17 cellular contexts compared by ENCODE assay signal in genomic region chr5:122656107-122656506, GRCh38.
"Had no signal": no experiment of that assay in that cellular context is flagged by ENCODE, and none has a peak within 500 bp of the region (broad histone marks: within the 10 kb centered on the region; RNA-seq: fewer than 3 reads in every experiment).

No MANE protein-coding gene starts in this region.

- H3K4me3 ChIP-seq: dorsolateral prefrontal cortex had no signal

- DNase-seq: activated CD4-positive, alpha-beta T cell treated with anti-CD3 and anti-CD28 coated beads, Interleukin-2, amount 10 ng/mL, durations not matched to agents 7 days and 5 days; activated CD4-positive, CD25-positive, alpha-beta regulatory T cell; activated naive CD8-positive, alpha-beta T cell treated with anti-CD3 and anti-CD28 coated beads for 36 hours; anterior cingulate cortex; dorsolateral prefrontal cortex; endodermal cell; mesenchymal stem cell; right cardiac atrium; small intestine; stimulated activated CD4-positive, alpha-beta T cell treated with anti-CD3 and anti-CD28 coated beads, Interleukin-4, amount 100 ng/mL, for 4 hours; stimulated activated CD8-positive, alpha-beta memory T cell treated with anti-CD3 and anti-CD28 coated beads, Interleukin-4, amount 100 ng/mL, for 48 hours; stimulated activated naive CD4-positive, alpha-beta T cell treated with Interleukin-2 at 50 U/mL for 16 hours; substantia nigra; trophoblast cell had no signal

- H3K36me3 Mint-ChIP-seq: activated naive CD8-positive, alpha-beta T cell treated with anti-CD3 and anti-CD28 coated beads for 36 hours; natural killer cell treated with Interleukin-12 subunit alpha and Interleukin-12 subunit beta and Interleukin-15 and Interleukin-18, amount 100 ng/mL, for 72 hours had no signal

- H3K27ac ChIP-seq: dorsolateral prefrontal cortex had no signal

- H3K4me3 Mint-ChIP-seq: activated CD4-positive, alpha-beta T cell treated with anti-CD3 and anti-CD28 coated beads, Interleukin-2, amount 10 ng/mL, durations not matched to agents 7 days and 5 days; activated naive CD8-positive, alpha-beta T cell treated with anti-CD3 and anti-CD28 coated beads for 36 hours; activated T-helper 1 cell treated with anti-CD3 and anti-CD28 coated beads, Interleukin-12 subunit alpha, Interleukin-12 subunit beta, Interleukin-2, Interleukin-4 antibody, amounts not matched to agents 30 ng/mL and 10 ng/mL and 1 ng/mL, durations not matched to agents 14 hours and 24 hours and 36 hours; endodermal cell; natural killer cell treated with Interleukin-12 subunit alpha and Interleukin-12 subunit beta and Interleukin-15 and Interleukin-18, amount 100 ng/mL, for 72 hours had no signal

- H3K27ac Mint-ChIP-seq: activated CD4-positive, alpha-beta T cell treated with anti-CD3 and anti-CD28 coated beads, Interleukin-2, amount 10 ng/mL, durations not matched to agents 7 days and 5 days; activated naive CD8-positive, alpha-beta T cell treated with anti-CD3 and anti-CD28 coated beads for 36 hours; activated T-helper 1 cell treated with anti-CD3 and anti-CD28 coated beads, Interleukin-12 subunit alpha, Interleukin-12 subunit beta, Interleukin-2, Interleukin-4 antibody, amounts not matched to agents 30 ng/mL and 10 ng/mL and 1 ng/mL, durations not matched to agents 14 hours and 24 hours and 36 hours; endodermal cell; natural killer cell treated with Interleukin-12 subunit alpha and Interleukin-12 subunit beta and Interleukin-15 and Interleukin-18, amount 100 ng/mL, for 72 hours; progenitor cell of endocrine pancreas had no signal

- H3K27me3 Mint-ChIP-seq: activated CD4-positive, alpha-beta T cell treated with anti-CD3 and anti-CD28 coated beads, Interleukin-2, amount 10 ng/mL, durations not matched to agents 7 days and 5 days; natural killer cell treated with Interleukin-12 subunit alpha and Interleukin-12 subunit beta and Interleukin-15 and Interleukin-18, amount 100 ng/mL, for 72 hours; progenitor cell of endocrine pancreas had no signal

- H3K4me1 Mint-ChIP-seq: activated CD4-positive, alpha-beta T cell treated with anti-CD3 and anti-CD28 coated beads, Interleukin-2, amount 10 ng/mL, durations not matched to agents 7 days and 5 days; activated naive CD8-positive, alpha-beta T cell treated with anti-CD3 and anti-CD28 coated beads for 36 hours; endodermal cell had no signal

- H3K9me3 Mint-ChIP-seq: activated CD4-positive, alpha-beta T cell treated with anti-CD3 and anti-CD28 coated beads, Interleukin-2, amount 10 ng/mL, durations not matched to agents 7 days and 5 days; activated naive CD8-positive, alpha-beta T cell treated with anti-CD3 and anti-CD28 coated beads for 36 hours; activated T-helper 1 cell treated with anti-CD3 and anti-CD28 coated beads, Interleukin-12 subunit alpha, Interleukin-12 subunit beta, Interleukin-2, Interleukin-4 antibody, amounts not matched to agents 30 ng/mL and 10 ng/mL and 1 ng/mL, durations not matched to agents 14 hours and 24 hours and 36 hours; endodermal cell; natural killer cell treated with Interleukin-12 subunit alpha and Interleukin-12 subunit beta and Interleukin-15 and Interleukin-18, amount 100 ng/mL, for 72 hours had no signal
